1 cellular context compared by ENCODE assay signal in the genomic region with DNA sequence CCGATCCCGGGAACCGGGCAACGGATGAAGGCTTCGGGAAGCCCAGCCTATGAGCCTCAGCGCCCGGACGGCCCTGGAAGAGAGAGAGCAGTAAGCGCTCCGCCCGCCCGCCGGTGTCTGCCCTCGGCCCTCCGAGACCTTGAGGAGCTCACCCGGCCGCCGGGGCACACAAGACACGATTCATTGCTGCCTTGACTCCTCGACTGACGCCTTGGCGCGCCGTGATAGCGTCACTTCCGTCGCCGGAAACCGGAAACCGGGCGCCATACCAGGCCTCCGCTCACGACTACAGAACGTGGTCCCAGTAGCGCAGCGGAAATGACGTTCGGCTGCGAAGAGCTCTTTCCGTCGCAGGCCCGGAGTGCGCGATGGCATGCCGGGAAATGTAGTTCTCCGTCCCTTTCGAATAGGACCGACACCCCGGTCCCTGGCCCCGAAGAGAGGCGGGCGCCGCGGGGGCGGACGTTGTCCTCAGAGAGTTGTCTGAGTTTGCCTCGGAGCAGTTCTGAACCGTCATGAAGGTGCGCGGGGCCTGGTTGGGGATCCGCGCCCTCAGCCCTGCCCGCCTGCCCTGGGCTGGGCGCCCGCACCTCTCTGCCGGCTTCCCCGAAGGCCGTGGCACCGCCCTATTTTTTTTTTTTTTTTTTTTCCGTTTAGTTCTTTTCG.
A peak's percentile ranks its signal among the peaks of the same experiment; 100 is the strongest.
TF ChIP-seq lines count a peak whose summit lies in the region.

A gene (minus strand): TSS at position 208 of the 666 bp plus-strand sequence. CDS start 24 bp downstream, at position 184.

TF ChIP-seq in HepG2, 621 proteins besides CTCF, POLR2A, EP300 and RAD21 (continued from another document and continues in another):
- TF ChIP-seq, protein P1, sequence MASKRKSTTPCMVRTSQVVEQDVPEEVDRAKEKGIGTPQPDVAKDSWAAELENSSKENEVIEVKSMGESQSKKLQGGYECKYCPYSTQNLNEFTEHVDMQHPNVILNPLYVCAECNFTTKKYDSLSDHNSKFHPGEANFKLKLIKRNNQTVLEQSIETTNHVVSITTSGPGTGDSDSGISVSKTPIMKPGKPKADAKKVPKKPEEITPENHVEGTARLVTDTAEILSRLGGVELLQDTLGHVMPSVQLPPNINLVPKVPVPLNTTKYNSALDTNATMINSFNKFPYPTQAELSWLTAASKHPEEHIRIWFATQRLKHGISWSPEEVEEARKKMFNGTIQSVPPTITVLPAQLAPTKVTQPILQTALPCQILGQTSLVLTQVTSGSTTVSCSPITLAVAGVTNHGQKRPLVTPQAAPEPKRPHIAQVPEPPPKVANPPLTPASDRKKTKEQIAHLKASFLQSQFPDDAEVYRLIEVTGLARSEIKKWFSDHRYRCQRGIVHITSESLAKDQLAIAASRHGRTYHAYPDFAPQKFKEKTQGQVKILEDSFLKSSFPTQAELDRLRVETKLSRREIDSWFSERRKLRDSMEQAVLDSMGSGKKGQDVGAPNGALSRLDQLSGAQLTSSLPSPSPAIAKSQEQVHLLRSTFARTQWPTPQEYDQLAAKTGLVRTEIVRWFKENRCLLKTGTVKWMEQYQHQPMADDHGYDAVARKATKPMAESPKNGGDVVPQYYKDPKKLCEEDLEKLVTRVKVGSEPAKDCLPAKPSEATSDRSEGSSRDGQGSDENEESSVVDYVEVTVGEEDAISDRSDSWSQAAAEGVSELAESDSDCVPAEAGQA (IDR thresholded peaks at IDR 0.05; ENCODE audit: low read depth) = peak; percentile 97
- TF ChIP-seq, protein P1 (CRISPR knock-in tag; IDR thresholded peaks at IDR 0.05; ENCODE audit: borderline replicate concordance) = no peak
- TF ChIP-seq, protein P2, sequence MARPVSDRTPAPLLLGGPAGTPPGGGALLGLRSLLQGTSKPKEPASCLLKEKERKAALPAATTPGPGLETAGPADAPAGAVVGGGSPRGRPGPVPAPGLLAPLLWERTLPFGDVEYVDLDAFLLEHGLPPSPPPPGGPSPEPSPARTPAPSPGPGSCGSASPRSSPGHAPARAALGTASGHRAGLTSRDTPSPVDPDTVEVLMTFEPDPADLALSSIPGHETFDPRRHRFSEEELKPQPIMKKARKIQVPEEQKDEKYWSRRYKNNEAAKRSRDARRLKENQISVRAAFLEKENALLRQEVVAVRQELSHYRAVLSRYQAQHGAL (CRISPR knock-in tag; IDR thresholded peaks at IDR 0.05; ENCODE audit: not compliant biosample characterization) = peak; percentile 88
- no peak for TF ChIP-seq SNAPC2 (CRISPR knock-in tag; IDR thresholded peaks at IDR 0.05)
- TF ChIP-seq TBX2 (CRISPR knock-in tag; IDR thresholded peaks at IDR 0.05; ENCODE audit: borderline replicate concordance) = peak; percentile 72; the same call in 1 of the 2 replicates
- TF ChIP-seq, protein P3, sequence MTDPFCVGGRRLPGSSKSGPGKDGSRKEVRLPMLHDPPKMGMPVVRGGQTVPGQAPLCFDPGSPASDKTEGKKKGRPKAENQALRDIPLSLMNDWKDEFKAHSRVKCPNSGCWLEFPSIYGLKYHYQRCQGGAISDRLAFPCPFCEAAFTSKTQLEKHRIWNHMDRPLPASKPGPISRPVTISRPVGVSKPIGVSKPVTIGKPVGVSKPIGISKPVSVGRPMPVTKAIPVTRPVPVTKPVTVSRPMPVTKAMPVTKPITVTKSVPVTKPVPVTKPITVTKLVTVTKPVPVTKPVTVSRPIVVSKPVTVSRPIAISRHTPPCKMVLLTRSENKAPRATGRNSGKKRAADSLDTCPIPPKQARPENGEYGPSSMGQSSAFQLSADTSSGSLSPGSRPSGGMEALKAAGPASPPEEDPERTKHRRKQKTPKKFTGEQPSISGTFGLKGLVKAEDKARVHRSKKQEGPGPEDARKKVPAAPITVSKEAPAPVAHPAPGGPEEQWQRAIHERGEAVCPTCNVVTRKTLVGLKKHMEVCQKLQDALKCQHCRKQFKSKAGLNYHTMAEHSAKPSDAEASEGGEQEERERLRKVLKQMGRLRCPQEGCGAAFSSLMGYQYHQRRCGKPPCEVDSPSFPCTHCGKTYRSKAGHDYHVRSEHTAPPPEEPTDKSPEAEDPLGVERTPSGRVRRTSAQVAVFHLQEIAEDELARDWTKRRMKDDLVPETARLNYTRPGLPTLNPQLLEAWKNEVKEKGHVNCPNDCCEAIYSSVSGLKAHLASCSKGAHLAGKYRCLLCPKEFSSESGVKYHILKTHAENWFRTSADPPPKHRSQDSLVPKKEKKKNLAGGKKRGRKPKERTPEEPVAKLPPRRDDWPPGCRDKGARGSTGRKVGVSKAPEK (CRISPR knock-in tag; IDR thresholded peaks at IDR 0.05; ENCODE audit: borderline replicate concordance) = no peak
- TF ChIP-seq, protein P4, sequence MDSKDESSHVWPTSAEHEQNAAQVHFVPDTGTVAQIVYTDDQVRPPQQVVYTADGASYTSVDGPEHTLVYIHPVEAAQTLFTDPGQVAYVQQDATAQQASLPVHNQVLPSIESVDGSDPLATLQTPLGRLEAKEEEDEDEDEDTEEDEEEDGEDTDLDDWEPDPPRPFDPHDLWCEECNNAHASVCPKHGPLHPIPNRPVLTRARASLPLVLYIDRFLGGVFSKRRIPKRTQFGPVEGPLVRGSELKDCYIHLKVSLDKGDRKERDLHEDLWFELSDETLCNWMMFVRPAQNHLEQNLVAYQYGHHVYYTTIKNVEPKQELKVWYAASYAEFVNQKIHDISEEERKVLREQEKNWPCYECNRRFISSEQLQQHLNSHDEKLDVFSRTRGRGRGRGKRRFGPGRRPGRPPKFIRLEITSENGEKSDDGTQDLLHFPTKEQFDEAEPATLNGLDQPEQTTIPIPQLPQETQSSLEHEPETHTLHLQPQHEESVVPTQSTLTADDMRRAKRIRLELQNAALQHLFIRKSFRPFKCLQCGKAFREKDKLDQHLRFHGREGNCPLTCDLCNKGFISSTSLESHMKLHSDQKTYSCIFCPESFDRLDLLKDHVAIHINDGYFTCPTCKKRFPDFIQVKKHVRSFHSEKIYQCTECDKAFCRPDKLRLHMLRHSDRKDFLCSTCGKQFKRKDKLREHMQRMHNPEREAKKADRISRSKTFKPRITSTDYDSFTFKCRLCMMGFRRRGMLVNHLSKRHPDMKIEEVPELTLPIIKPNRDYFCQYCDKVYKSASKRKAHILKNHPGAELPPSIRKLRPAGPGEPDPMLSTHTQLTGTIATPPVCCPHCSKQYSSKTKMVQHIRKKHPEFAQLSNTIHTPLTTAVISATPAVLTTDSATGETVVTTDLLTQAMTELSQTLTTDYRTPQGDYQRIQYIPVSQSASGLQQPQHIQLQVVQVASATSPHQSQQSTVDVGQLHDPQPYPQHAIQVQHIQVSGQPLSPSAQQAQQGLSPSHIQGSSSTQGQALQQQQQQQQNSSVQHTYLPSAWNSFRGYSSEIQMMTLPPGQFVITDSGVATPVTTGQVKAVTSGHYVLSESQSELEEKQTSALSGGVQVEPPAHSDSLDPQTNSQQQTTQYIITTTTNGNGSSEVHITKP (CRISPR knock-in tag; IDR thresholded peaks at IDR 0.05; ENCODE audit: low read depth) = peak; percentile 44; the same call in 1 of the 2 replicates
- TF ChIP-seq FOXK2 (IDR thresholded peaks at IDR 0.05) = peak; percentile 19; the same call in 1 of the 2 replicates
- TF ChIP-seq ZNF260 (CRISPR knock-in tag; IDR thresholded peaks at IDR 0.05; ENCODE audit: borderline replicate concordance, low read depth) = no peak
- TF ChIP-seq, protein P5, sequence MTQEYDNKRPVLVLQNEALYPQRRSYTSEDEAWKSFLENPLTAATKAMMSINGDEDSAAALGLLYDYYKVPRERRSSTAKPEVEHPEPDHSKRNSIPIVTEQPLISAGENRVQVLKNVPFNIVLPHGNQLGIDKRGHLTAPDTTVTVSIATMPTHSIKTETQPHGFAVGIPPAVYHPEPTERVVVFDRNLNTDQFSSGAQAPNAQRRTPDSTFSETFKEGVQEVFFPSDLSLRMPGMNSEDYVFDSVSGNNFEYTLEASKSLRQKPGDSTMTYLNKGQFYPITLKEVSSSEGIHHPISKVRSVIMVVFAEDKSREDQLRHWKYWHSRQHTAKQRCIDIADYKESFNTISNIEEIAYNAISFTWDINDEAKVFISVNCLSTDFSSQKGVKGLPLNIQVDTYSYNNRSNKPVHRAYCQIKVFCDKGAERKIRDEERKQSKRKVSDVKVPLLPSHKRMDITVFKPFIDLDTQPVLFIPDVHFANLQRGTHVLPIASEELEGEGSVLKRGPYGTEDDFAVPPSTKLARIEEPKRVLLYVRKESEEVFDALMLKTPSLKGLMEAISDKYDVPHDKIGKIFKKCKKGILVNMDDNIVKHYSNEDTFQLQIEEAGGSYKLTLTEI (CRISPR knock-in tag; conservative IDR thresholded peaks at IDR 0.05) = no peak
- TF ChIP-seq KDM5A (IDR thresholded peaks at IDR 0.05; ENCODE audit: borderline replicate concordance, low read length) = peak; percentile 100
- TF ChIP-seq ATF7 (IDR thresholded peaks at IDR 0.05) = no peak
- TF ChIP-seq ATF7 (CRISPR knock-in tag; IDR thresholded peaks at IDR 0.05) = no peak; the same call in 1 of the 2 replicates
- TF ChIP-seq, protein P6, sequence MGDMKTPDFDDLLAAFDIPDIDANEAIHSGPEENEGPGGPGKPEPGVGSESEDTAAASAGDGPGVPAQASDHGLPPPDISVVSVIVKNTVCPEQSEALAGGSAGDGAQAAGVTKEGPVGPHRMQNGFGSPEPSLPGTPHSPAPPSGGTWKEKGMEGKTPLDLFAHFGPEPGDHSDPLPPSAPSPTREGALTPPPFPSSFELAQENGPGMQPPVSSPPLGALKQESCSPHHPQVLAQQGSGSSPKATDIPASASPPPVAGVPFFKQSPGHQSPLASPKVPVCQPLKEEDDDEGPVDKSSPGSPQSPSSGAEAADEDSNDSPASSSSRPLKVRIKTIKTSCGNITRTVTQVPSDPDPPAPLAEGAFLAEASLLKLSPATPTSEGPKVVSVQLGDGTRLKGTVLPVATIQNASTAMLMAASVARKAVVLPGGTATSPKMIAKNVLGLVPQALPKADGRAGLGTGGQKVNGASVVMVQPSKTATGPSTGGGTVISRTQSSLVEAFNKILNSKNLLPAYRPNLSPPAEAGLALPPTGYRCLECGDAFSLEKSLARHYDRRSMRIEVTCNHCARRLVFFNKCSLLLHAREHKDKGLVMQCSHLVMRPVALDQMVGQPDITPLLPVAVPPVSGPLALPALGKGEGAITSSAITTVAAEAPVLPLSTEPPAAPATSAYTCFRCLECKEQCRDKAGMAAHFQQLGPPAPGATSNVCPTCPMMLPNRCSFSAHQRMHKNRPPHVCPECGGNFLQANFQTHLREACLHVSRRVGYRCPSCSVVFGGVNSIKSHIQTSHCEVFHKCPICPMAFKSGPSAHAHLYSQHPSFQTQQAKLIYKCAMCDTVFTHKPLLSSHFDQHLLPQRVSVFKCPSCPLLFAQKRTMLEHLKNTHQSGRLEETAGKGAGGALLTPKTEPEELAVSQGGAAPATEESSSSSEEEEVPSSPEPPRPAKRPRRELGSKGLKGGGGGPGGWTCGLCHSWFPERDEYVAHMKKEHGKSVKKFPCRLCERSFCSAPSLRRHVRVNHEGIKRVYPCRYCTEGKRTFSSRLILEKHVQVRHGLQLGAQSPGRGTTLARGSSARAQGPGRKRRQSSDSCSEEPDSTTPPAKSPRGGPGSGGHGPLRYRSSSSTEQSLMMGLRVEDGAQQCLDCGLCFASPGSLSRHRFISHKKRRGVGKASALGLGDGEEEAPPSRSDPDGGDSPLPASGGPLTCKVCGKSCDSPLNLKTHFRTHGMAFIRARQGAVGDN (CRISPR knock-in tag; IDR thresholded peaks at IDR 0.05) = peak; percentile 79
- no peak for TF ChIP-seq MBNL3 (CRISPR knock-in tag; conservative IDR thresholded peaks at IDR 0.05)
- TF ChIP-seq RFX1 (IDR thresholded peaks at IDR 0.05) = no peak; the same call in 1 of the 2 replicates
- no peak for TF ChIP-seq NR2F6 (IDR thresholded peaks at IDR 0.05)
- no peak; the same call in 1 of the 2 replicates for TF ChIP-seq NR2F6 (CRISPR knock-in tag; IDR thresholded peaks at IDR 0.05)
- no peak for TF ChIP-seq NR2F1 (CRISPR knock-in tag; IDR thresholded peaks at IDR 0.05)
- no peak for TF ChIP-seq TCF12 (IDR thresholded peaks at IDR 0.05)
- peak; percentile 86 for TF ChIP-seq TCF12 (CRISPR knock-in tag; IDR thresholded peaks at IDR 0.05)
- TF ChIP-seq ZNF598 (CRISPR knock-in tag; IDR thresholded peaks at IDR 0.05; ENCODE audit: borderline replicate concordance) = peak; percentile 76; the same call in 1 of the 2 replicates
- TF ChIP-seq GFI1 (CRISPR knock-in tag; IDR thresholded peaks at IDR 0.05; ENCODE audit: borderline replicate concordance) = peak; percentile 46; the same call in 1 of the 2 replicates
- TF ChIP-seq, protein P7, sequence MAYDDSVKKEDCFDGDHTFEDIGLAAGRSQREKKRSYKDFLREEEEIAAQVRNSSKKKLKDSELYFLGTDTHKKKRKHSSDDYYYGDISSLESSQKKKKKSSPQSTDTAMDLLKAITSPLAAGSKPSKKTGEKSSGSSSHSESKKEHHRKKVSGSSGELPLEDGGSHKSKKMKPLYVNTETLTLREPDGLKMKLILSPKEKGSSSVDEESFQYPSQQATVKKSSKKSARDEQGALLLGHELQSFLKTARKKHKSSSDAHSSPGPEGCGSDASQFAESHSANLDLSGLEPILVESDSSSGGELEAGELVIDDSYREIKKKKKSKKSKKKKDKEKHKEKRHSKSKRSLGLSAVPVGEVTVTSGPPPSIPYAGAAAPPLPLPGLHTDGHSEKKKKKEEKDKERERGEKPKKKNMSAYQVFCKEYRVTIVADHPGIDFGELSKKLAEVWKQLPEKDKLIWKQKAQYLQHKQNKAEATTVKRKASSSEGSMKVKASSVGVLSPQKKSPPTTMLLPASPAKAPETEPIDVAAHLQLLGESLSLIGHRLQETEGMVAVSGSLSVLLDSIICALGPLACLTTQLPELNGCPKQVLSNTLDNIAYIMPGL (CRISPR knock-in tag; IDR thresholded peaks at IDR 0.05; ENCODE audit: borderline replicate concordance in 1 of 2, low read depth in 1 of 2) = peak; percentile 71 to 80; a peak in 3 of 4 replicates
- TF ChIP-seq, protein P8, sequence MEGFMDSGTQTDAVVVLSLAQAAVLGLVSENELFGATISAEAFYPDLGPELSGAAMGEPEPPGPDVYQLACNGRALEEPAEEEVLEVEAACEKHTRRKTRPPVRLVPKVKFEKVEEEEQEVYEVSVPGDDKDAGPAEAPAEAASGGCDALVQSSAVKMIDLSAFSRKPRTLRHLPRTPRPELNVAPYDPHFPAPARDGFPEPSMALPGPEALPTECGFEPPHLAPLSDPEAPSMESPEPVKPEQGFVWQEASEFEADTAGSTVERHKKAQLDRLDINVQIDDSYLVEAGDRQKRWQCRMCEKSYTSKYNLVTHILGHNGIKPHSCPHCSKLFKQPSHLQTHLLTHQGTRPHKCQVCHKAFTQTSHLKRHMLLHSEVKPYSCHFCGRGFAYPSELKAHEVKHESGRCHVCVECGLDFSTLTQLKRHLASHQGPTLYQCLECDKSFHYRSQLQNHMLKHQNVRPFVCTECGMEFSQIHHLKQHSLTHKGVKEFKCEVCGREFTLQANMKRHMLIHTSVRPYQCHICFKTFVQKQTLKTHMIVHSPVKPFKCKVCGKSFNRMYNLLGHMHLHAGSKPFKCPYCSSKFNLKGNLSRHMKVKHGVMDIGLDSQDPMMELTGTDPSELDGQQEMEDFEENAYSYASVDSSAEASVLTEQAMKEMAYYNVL (CRISPR knock-in tag; IDR thresholded peaks at IDR 0.05; ENCODE audit: borderline replicate concordance) = 0 out of 2 replicates have a peak, but pooled peaks have one; percentile 61
